14 cellular contexts compared by ENCODE assay signal in genomic region chr10:120011359-120012132, GRCh38.
DNase-seq lines count a peak whose midpoint lies in the region; ATAC-seq lines count a peak whose summit lies in the region.
"Had no signal": no experiment of that assay in that cellular context is flagged by ENCODE, and none has a peak within 500 bp of the region (broad histone marks: within the 10 kb centered on the region; RNA-seq: fewer than 3 reads in every experiment).

No MANE protein-coding gene starts in this region.

- peak overlapping the region; percentile 93 for H3K18ac ChIP-seq in neuronal stem cell (ENCODE audit: low read length)

- no peak overlapping the region for H3K4me2 ChIP-seq in neuronal stem cell (ENCODE audit: insufficient read depth, low read length, poor library complexity, severe bottlenecking)

- H2BK120ac ChIP-seq in neuronal stem cell (ENCODE audit: low read depth, low read length): peak overlapping the region; percentile 22

- no peaks in the 10 kb centered on the region for H3K79me1 ChIP-seq in neuronal stem cell (ENCODE audit: low read depth, low read length)

- no peak overlapping the region for H2BK5ac ChIP-seq in neuronal stem cell (ENCODE audit: low read length)

- H3K9me3 ChIP-seq in ES-I3 (ENCODE audit: control insufficient read depth, insufficient read depth, low read length): no peaks in the 10 kb centered on the region
- no peaks in the 10 kb centered on the region for H3K9me3 ChIP-seq in neuronal stem cell (replicated peaks in 1 of 2; ENCODE audit: control insufficient read depth in 2 of 2, insufficient read depth in 1 of 2, low read depth in 1 of 2, low read length in 2 of 2)
- H3K9me3 ChIP-seq: neutrophil had no signal

- H3K4me3 ChIP-seq in neuronal stem cell (ENCODE audit: low read length in 2 of 2): no peak overlapping the region

- H3K27me3 ChIP-seq in neuronal stem cell (ENCODE audit: control insufficient read depth in 3 of 3, insufficient read depth in 3 of 3, low read depth in 1 of 3, low read length in 3 of 3): peaks cover 0 to 3% (median 0%) of the 10 kb centered on the region in 3 experiments

- H2AK5ac ChIP-seq in neuronal stem cell (ENCODE audit: low read depth, low read length): peak overlapping the region; percentile 84

- no CpG with 5 or more reads among the region's 43 CpGs for WGBS in neuronal stem cell (ENCODE audit: extremely low coverage in 2 of 2, insufficient read length in 2 of 2, insufficient replicate concordance in 1 of 2), 2 donors

- H4K91ac ChIP-seq in neuronal stem cell (ENCODE audit: low read depth, low read length, poor library complexity): no peak overlapping the region

- H3K14ac ChIP-seq in neuronal stem cell (ENCODE audit: low read length): peak overlapping the region; percentile 72

- H3K4me1 ChIP-seq in ES-I3 (ENCODE audit: insufficient read depth, low read length) (no peaks in the 10 kb centered on the region), neuronal stem cell (ENCODE audit: control insufficient read depth in 2 of 2, insufficient read depth in 1 of 2, low read depth in 1 of 2, low read length in 2 of 2) (peaks cover 0 to 15% of the 10 kb centered on the region in 2 donors)

- ATAC-seq in GM19452 (IDR thresholded peaks at IDR 0.05; ENCODE audit: unreplicated experiment) (no peak), HG02642 (IDR thresholded peaks at IDR 0.05; ENCODE audit: poor library complexity, unreplicated experiment) (no peak)
- ATAC-seq: sciatic nerve had no signal

- peak overlapping the region; percentile 1; the same call in 1 of the 2 replicates for H3K9ac ChIP-seq in ES-I3 (ENCODE audit: low read depth, low read length)
- peak overlapping the region; percentile 22 for H3K9ac ChIP-seq in neuronal stem cell (ENCODE audit: low read depth, low read length, poor library complexity)

- H4K8ac ChIP-seq in neuronal stem cell (ENCODE audit: low read depth, low read length): no peak overlapping the region

- H3K27ac ChIP-seq in neuronal stem cell (replicated peaks; ENCODE audit: low read length): no peak overlapping the region
- H3K27ac ChIP-seq: neutrophil, RWPE1 had no signal

- peak overlapping the region; percentile 14 for H3K23ac ChIP-seq in neuronal stem cell (ENCODE audit: low read depth, low read length, poor library complexity)

- peak overlapping the region; percentile 97 for H2BK12ac ChIP-seq in neuronal stem cell (ENCODE audit: low read length)

- peak; percentile 7 for DNase-seq in NCI-H510A (lab: John Stamatoyannopoulos, UW)
- peak; percentile 25 for DNase-seq in iPS DF 19.7 (ENCODE audit: low read depth, low spot score)
- no peak for DNase-seq in neuronal stem cell (ENCODE audit: low spot score)
- DNase-seq in NCI-H1105 treated with DMSO at 0.1 percent for 48 hours (lab: John Stamatoyannopoulos, UW): no peak
- DNase-seq in DMS79 treated with DMSO at 0.1 percent for 48 hours (lab: John Stamatoyannopoulos, UW): no peak
- DNase-seq: activated CD4-positive, alpha-beta T cell treated with anti-CD3 and anti-CD28 coated beads, Interleukin-2, amount 50 U/mL, for 48 hours; activated T-cell treated with anti-CD3 and anti-CD28 coated beads, Interleukin-2, amount 50 U/mL, for 48 hours; stimulated activated CD4-positive, alpha-beta T cell treated with anti-CD3 and anti-CD28 coated beads, Interleukin-1b, Interleukin-23, amount 100 ng/mL, for 48 hours had no signal

- H2BK15ac ChIP-seq in neuronal stem cell (ENCODE audit: low read length): peak overlapping the region; percentile 81

- H3K4ac ChIP-seq in neuronal stem cell (ENCODE audit: low read length): peak overlapping the region; percentile 19

- no peak overlapping the region for H2AFZ ChIP-seq in neuronal stem cell (ENCODE audit: low read length)

- H3K36me3 ChIP-seq in ES-I3 (ENCODE audit: insufficient read depth, low read length) (no peaks in the 10 kb centered on the region), neuronal stem cell (replicated peaks in 1 of 2; ENCODE audit: control insufficient read depth in 2 of 2, insufficient read depth in 2 of 2, low read length in 2 of 2) (no peaks in the 10 kb centered on the region)
- H3K36me3 ChIP-seq: neutrophil had no signal

Comparison
In these comparisons a context has a peak if more than half of its experiments do, and no peak if none do; other contexts are left out.
1. DNase-seq: peak in NCI-H510A (single experiment) and iPS DF 19.7 (single experiment); none in neuronal stem cell (single experiment), NCI-H1105 treated with DMSO at 0.1 percent for 48 hours (single experiment) and DMS79 treated with DMSO at 0.1 percent for 48 hours (single experiment).